In genomic region chr2:111898703-111899514, GRCh38 we compare ENCODE assay signal across 8 cellular contexts. TPM values are rescaled to one million over a fixed set of nuclear protein-coding genes. Genes with fewer than 3 reads are reported as not detected.
DNase-seq lines count a peak whose midpoint lies in the region; ATAC-seq and TF ChIP-seq lines count a peak whose summit lies in the region.

No MANE protein-coding gene starts in this region.

- H3K36me3 Mint-ChIP-seq in activated T-helper 2 cell treated with anti-CD3 and anti-CD28 coated beads, Interferon-gamma antibody, Interleukin-2, Interleukin-4, amounts not matched to agents 10 μg/mL and 5 μg/mL and 100 μg/mL, durations not matched to agents 14 hours and 24 hours and 36 hours (ENCODE audit: low read depth): no peaks in the 10 kb centered on the region

- intact Hi-C loops in activated T-helper 2 cell treated with anti-CD3 and anti-CD28 coated beads, Interferon-gamma antibody, Interleukin-2, Interleukin-4, amounts not matched to agents 10 μg/mL and 5 μg/mL and 100 μg/mL, durations not matched to agents 14 hours and 24 hours and 36 hours (cut with micrococcal nuclease): no loop called here
- intact Hi-C loops in Right ventricle myocardium superior (cut with DNase I) (loop anchor here (5.0 kb wide), 1 partner anchor 153 kb away; no protein-coding TSS in a partner anchor), psoas muscle (cut with DNase I) (loop anchor here (2.0 to 5.0 kb wide), 2 partner anchors 148 to 150 kb away; no protein-coding TSS in a partner anchor)

- peak overlapping the region; percentile 63 for H3K4me3 Mint-ChIP-seq in activated T-helper 2 cell treated with anti-CD3 and anti-CD28 coated beads, Interferon-gamma antibody, Interleukin-2, Interleukin-4, amounts not matched to agents 10 μg/mL and 5 μg/mL and 100 μg/mL, durations not matched to agents 14 hours and 24 hours and 36 hours (ENCODE audit: low read depth)

- H3K27me3 Mint-ChIP-seq in activated T-helper 2 cell treated with anti-CD3 and anti-CD28 coated beads, Interferon-gamma antibody, Interleukin-2, Interleukin-4, amounts not matched to agents 10 μg/mL and 5 μg/mL and 100 μg/mL, durations not matched to agents 14 hours and 24 hours and 36 hours (ENCODE audit: low read depth): peaks cover 38% of the 10 kb centered on the region

- ATAC-seq in Right ventricle myocardium superior (ENCODE audit: poor library complexity): peak; percentile 19
- ATAC-seq in psoas muscle: peak; percentile 7 to 42 (median 28)
- ATAC-seq in HG03159 (IDR thresholded peaks at IDR 0.05; ENCODE audit: unreplicated experiment): no peak

- peak overlapping the region; percentile 59 for H3K4me3 ChIP-seq in HL-60 (replicated peaks; ENCODE audit: insufficient read depth, low read length)
- peak overlapping the region; percentile 77 for H3K4me3 ChIP-seq in psoas muscle

- H3K27me3 ChIP-seq in HL-60 (ENCODE audit: insufficient read depth, poor library complexity, severe bottlenecking): peaks cover 23% of the 10 kb centered on the region
- peaks cover 0 to 37% (median 5%) of the 10 kb centered on the region in 3 donors for H3K27me3 ChIP-seq in psoas muscle (ENCODE audit: insufficient read depth in 3 of 3, low read length in 2 of 3)

- 0 to 1% (median 1%) methylated on average over 58 to 70 of the region's 70 CpGs for WGBS in psoas muscle, 3 donors

- no peak overlapping the region for H3K27ac Mint-ChIP-seq in activated T-helper 2 cell treated with anti-CD3 and anti-CD28 coated beads, Interferon-gamma antibody, Interleukin-2, Interleukin-4, amounts not matched to agents 10 μg/mL and 5 μg/mL and 100 μg/mL, durations not matched to agents 14 hours and 24 hours and 36 hours

- H3K4me1 Mint-ChIP-seq in activated T-helper 2 cell treated with anti-CD3 and anti-CD28 coated beads, Interferon-gamma antibody, Interleukin-2, Interleukin-4, amounts not matched to agents 10 μg/mL and 5 μg/mL and 100 μg/mL, durations not matched to agents 14 hours and 24 hours and 36 hours (ENCODE audit: low read depth): peaks cover 12% of the 10 kb centered on the region

- TF ChIP-seq CTCF in HL-60 (IDR thresholded peaks at IDR 0.05; ENCODE audit: insufficient read depth, low read length) (no peak), psoas muscle (IDR thresholded peaks at IDR 0.05) (no peak)

- H3K9me3 ChIP-seq in psoas muscle: no peaks in the 10 kb centered on the region

- H3K36me3 ChIP-seq in psoas muscle (ENCODE audit: insufficient read depth in 1 of 2, low read depth in 1 of 2): no peaks in the 10 kb centered on the region

- no peaks in the 10 kb centered on the region for H3K9me3 Mint-ChIP-seq in activated T-helper 2 cell treated with anti-CD3 and anti-CD28 coated beads, Interferon-gamma antibody, Interleukin-2, Interleukin-4, amounts not matched to agents 10 μg/mL and 5 μg/mL and 100 μg/mL, durations not matched to agents 14 hours and 24 hours and 36 hours

- peaks cover 5% of the 10 kb centered on the region for H3K4me1 ChIP-seq in psoas muscle

- DNase-seq in EL: peak; percentile 14
- DNase-seq in HL-60 (ENCODE audit: low read depth in 1 of 2, low spot score in 1 of 2): no peak
- DNase-seq in activated T-helper 2 cell treated with anti-CD3 and anti-CD28 coated beads, Interferon-gamma antibody, Interleukin-2, Interleukin-4, amounts not matched to agents 10 μg/mL and 5 μg/mL and 100 μg/mL, durations not matched to agents 14 hours and 24 hours and 36 hours (ENCODE audit: low spot score): no peak
- DNase-seq in Right ventricle myocardium superior: peak; percentile 72
- peak in 1 of 2 donors; percentile 63 for DNase-seq in psoas muscle
- no peak for DNase-seq in occipital lobe (lab: John Stamatoyannopoulos, UW)
- no peak for DNase-seq in NCI-H2196 treated with DMSO at 0.1 percent for 48 hours (lab: John Stamatoyannopoulos, UW; ENCODE audit: unreplicated experiment)

- H3K27ac ChIP-seq in HL-60 (replicated peaks): no peak overlapping the region
- peak overlapping the region; percentile 26 for H3K27ac ChIP-seq in psoas muscle

RNA-seq across cellular contexts. Expression of gene MERTK, which starts 0.5 kb away (rescaled TPM):
- 1.0 and 1.4 TPM in 2 replicates for total RNA-seq in activated T-helper 2 cell treated with anti-CD3 and anti-CD28 coated beads, Interferon-gamma antibody, Interleukin-2, Interleukin-4, amounts not matched to agents 10 μg/mL and 5 μg/mL and 100 μg/mL, durations not matched to agents 14 hours and 24 hours and 36 hours
- total RNA-seq in Right ventricle myocardium superior (5.0 TPM), psoas muscle (1 to 10 TPM; 1.6 to 4.2 (median 2.4) TPM), occipital lobe (7.2 TPM)
- polyA plus RNA-seq in psoas muscle: 1 to 10 TPM in 2 of 3 donors, under 1 TPM in 1; 0.73 to 1.4 (median 1.2) TPM

RNA-seq across cellular contexts. Expression of gene ANAPC1, which starts 14.9 kb away (rescaled TPM):
- total RNA-seq in activated T-helper 2 cell treated with anti-CD3 and anti-CD28 coated beads, Interferon-gamma antibody, Interleukin-2, Interleukin-4, amounts not matched to agents 10 μg/mL and 5 μg/mL and 100 μg/mL, durations not matched to agents 14 hours and 24 hours and 36 hours: 115 and 121 TPM in 2 replicates
- 17.1 TPM for total RNA-seq in Right ventricle myocardium superior
- total RNA-seq in psoas muscle: 10 to 100 TPM; 16.3 to 23.9 (median 20.4) TPM
- polyA plus RNA-seq in psoas muscle: 10 to 100 TPM in 1 of 3 donors, 1 to 10 TPM in 2; 3.9 to 16.2 (median 6.3) TPM
- 73.9 TPM for total RNA-seq in occipital lobe

Comparison
In these comparisons a context has a peak if more than half of its experiments do, and no peak if none do; other contexts are left out.
1. DNase-seq: peak in EL (single experiment) and Right ventricle myocardium superior (single experiment); none in HL-60 (0 of 2), activated T-helper 2 cell treated with anti-CD3 and anti-CD28 coated beads, Interferon-gamma antibody, Interleukin-2, Interleukin-4, amounts not matched to agents 10 μg/mL and 5 μg/mL and 100 μg/mL, durations not matched to agents 14 hours and 24 hours and 36 hours (single experiment), occipital lobe (single experiment) and NCI-H2196 treated with DMSO at 0.1 percent for 48 hours (single experiment).